8 cellular contexts compared by ENCODE assay signal in the genomic region with DNA sequence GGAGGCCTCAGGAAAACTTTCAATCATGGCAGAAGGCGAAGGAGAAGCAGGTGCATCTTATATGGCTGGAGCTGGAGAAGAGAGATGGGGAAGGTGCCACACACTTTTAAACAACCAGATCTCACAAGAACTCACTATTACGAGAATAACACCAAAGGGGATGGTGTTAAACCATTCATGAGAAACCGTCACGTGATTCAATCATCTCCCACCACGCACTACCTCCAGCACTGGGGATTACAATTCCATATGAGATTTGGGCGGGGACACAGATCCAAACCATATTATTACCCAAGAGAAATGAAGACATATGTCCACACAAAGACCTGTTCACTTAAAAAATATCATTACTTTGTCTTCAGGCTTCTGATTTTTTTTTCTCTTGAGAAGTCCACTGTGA.
"Had no signal": no experiment of that assay in that cellular context is flagged by ENCODE, and none has a peak within 500 bp of the region (broad histone marks: within the 10 kb centered on the region; RNA-seq: fewer than 3 reads in every experiment).

No MANE protein-coding gene starts in this region.

- ATAC-seq: GM12878 had no signal

- DNase-seq: GDM1, GF-D8 had no signal

- H3K4me3 ChIP-seq: GM12878 had no signal

- FAIRE-seq: G401.6, GM12878, GM12891, GM12892, GM18507, GM19239 had no signal
